Comparison of ENCODE assay signal across 8 cellular contexts in genomic region chr9:96686638-96687335, GRCh38. TPM values are rescaled to one million over a fixed set of nuclear protein-coding genes. Genes with fewer than 3 reads are reported as not detected.
A peak's percentile ranks its signal among the peaks of the same experiment; 100 is the strongest.
DNase-seq lines count a peak whose midpoint lies in the region; FAIRE-seq and TF ChIP-seq lines count a peak whose summit lies in the region.

No MANE protein-coding gene starts in this region.

- peak; percentile 22 for TF ChIP-seq CTCF in CD14-positive monocyte (IDR thresholded peaks at IDR 0.05)
- peak; percentile 57 to 73 (median 68) for TF ChIP-seq CTCF in H1 (IDR thresholded peaks at IDR 0.05; ENCODE audit: control extremely low read depth in 1 of 3, insufficient read depth in 1 of 3, low read depth in 1 of 3, low read length in 3 of 3)

- H3K18ac ChIP-seq in H1 (ENCODE audit: extremely low read depth, low read length) = peak overlapping the region; percentile 83; the same call in 1 of the 2 replicates

- no peaks in the 10 kb centered on the region for H3K4me1 ChIP-seq in H1 (replicated peaks in 1 of 4; ENCODE audit: control insufficient read depth in 3 of 4, insufficient read depth in 4 of 4, low read length in 3 of 4)

- TF ChIP-seq RAD21 in H1 (IDR thresholded peaks at IDR 0.05 in 1 of 2, conservative IDR thresholded peaks at IDR 0.05 in 1 of 2; ENCODE audit: low read depth in 2 of 2, low read length in 2 of 2) = peak; percentile 48 to 53

- peak in 1 of 2 experiments; percentile 83; a peak in 2 of 3 replicates for TF ChIP-seq POLR2A in H1 (IDR thresholded peaks at IDR 0.05; ENCODE audit: control extremely low read depth in 1 of 2, low read depth in 2 of 2, low read length in 2 of 2)

- DNase-seq in CD14-positive monocyte (ENCODE audit: low spot score) (peak; percentile 64), MG63 (peak; percentile 54), H1 (ENCODE audit: low read depth in 1 of 2, low spot score in 2 of 2) (peak; percentile 78 to 90), medulla oblongata (ENCODE audit: extremely low spot score) (peak; percentile 78), SKM-1 (lab: John Stamatoyannopoulos, UW; ENCODE audit: unreplicated experiment) (no peak), KBM-7 (no peak)
- DNase-seq in activated CD8-positive, alpha-beta memory T cell treated with anti-CD3 and anti-CD28 coated beads, Interleukin-2, amount 50 U/mL, for 1 hour (ENCODE audit: extremely low read depth) = peak; percentile 53
- peak; percentile 62 to 66 for DNase-seq in stimulated activated CD4-positive, alpha-beta T cell treated with anti-CD3 and anti-CD28 coated beads, Interleukin-4, amount 100 ng/mL, for 4 hours

- no peaks in the 10 kb centered on the region for H3K79me2 ChIP-seq in H1 (ENCODE audit: control insufficient read depth in 1 of 2, insufficient read depth in 2 of 2, low read length in 2 of 2)

- H3K9ac ChIP-seq in H1 (replicated peaks in 1 of 4; ENCODE audit: extremely low read depth in 1 of 4, low read depth in 3 of 4, low read length in 3 of 4) = peak overlapping the region in 3 of 4 experiments; percentile 51 to 74 (median 61); a peak in 6 of 7 replicates

- intact Hi-C loops in CD14-positive monocyte (cut with micrococcal nuclease) = no loop called here

- H3K4me2 ChIP-seq in H1 (ENCODE audit: insufficient read depth in 1 of 2, low read depth in 2 of 2, low read length in 2 of 2) = peak overlapping the region; percentile 78 to 91

- H4K20me1 ChIP-seq in H1 (replicated peaks in 1 of 2; ENCODE audit: control insufficient read depth in 1 of 2, insufficient read depth in 2 of 2, low read length in 2 of 2) = no peaks in the 10 kb centered on the region

- H2BK20ac ChIP-seq in H1 (ENCODE audit: low read length) = no peak overlapping the region

- H3K36me3 Mint-ChIP-seq in CD14-positive monocyte = no peaks in the 10 kb centered on the region

- no peak overlapping the region for H3K23ac ChIP-seq in H1 (ENCODE audit: insufficient read length)

- no peak overlapping the region for H2BK12ac ChIP-seq in H1 (ENCODE audit: low read depth, low read length)

- no peak overlapping the region for H2AK5ac ChIP-seq in H1 (ENCODE audit: low read depth, low read length)

- CTCF ChIA-PET in H1 (lab: Charles Lee; ENCODE audit: partially characterized antibody) = interaction anchor here (0.6 to 1.4 kb wide), 8 partner anchors 12 to 188 kb away, joined by 3 to 6 read pairs (median 4); no protein-coding TSS in a partner anchor

- H3K36me3 ChIP-seq in MG63 = no peaks in the 10 kb centered on the region
- H3K36me3 ChIP-seq in H1 (ENCODE audit: control insufficient read depth in 2 of 4, insufficient read depth in 4 of 4, low read length in 3 of 4) = no peaks in the 10 kb centered on the region; a peak in 1 of 8 replicates

- H3K4ac ChIP-seq in H1 (replicated peaks; ENCODE audit: insufficient read length, low read depth, low read length) = no peak overlapping the region

- H3K4me3 ChIP-seq in MG63 (peak overlapping the region; percentile 39), H1 (ENCODE audit: extremely low read depth in 1 of 4, insufficient read depth in 2 of 4, low read depth in 3 of 4, low read length in 4 of 4) (peak overlapping the region; percentile 79 to 86 (median 82))

- H3K23me2 ChIP-seq in H1 (ENCODE audit: low read depth, low read length) = peaks cover 4% of the 10 kb centered on the region; the same call in 1 of the 2 replicates

- H3K9me3 Mint-ChIP-seq in CD14-positive monocyte = peaks cover 12 to 46% (median 34%) of the 10 kb centered on the region in 7 donors

- peak overlapping the region; percentile 97 for H2AFZ ChIP-seq in H1 (ENCODE audit: low read length)

- H3K14ac ChIP-seq in H1 (ENCODE audit: insufficient read length) = no peak overlapping the region

- H3K9me3 ChIP-seq in MG63 (no peaks in the 10 kb centered on the region; the same call in 1 of the 2 replicates), H1 (ENCODE audit: insufficient read depth in 2 of 2, low read depth in 1 of 2, low read length in 1 of 2) (peaks cover 6% of the 10 kb centered on the region in 2 experiments; a peak in 3 of 4 replicates)

- peaks cover 2 to 13% (median 4%) of the 10 kb centered on the region in 3 donors for H3K27me3 Mint-ChIP-seq in CD14-positive monocyte (ENCODE audit: low read depth in 3 of 3)

- no peak overlapping the region for H3K56ac ChIP-seq in H1 (replicated peaks; ENCODE audit: insufficient read length, low read depth, low read length)

- H2BK5ac ChIP-seq in H1 (ENCODE audit: low read depth, low read length) = peak overlapping the region; percentile 49; the same call in 1 of the 2 replicates

- peak overlapping the region in 5 of 7 donors; percentile 50 to 86 (median 64) for H3K27ac Mint-ChIP-seq in CD14-positive monocyte

- H3K27me3 ChIP-seq in MG63 (no peaks in the 10 kb centered on the region), H1 (replicated peaks in 1 of 4; ENCODE audit: control insufficient read depth in 3 of 4, extremely low read depth in 1 of 4, insufficient read depth in 3 of 4, low read length in 3 of 4) (no peaks in the 10 kb centered on the region)

- no peaks in the 10 kb centered on the region for H3K79me1 ChIP-seq in H1 (ENCODE audit: low read depth, low read length)

- FAIRE-seq in H1 (lab: Jason Lieb, UNC) = peak; percentile 7

- no peak; a peak in 1 of 3 replicates for TF ChIP-seq EP300 in H1 (IDR thresholded peaks at IDR 0.05; ENCODE audit: borderline replicate concordance in 1 of 2, low read depth in 2 of 2, low read length in 2 of 2)

- H3K4me1 Mint-ChIP-seq in CD14-positive monocyte = peaks cover 4% of the 10 kb centered on the region

- 6% methylated on average over 30 of the region's 62 CpGs; no CpG with 5 or more reads in 1 of the 2 experiments for WGBS in H1 (ENCODE audit: extremely low coverage in 1 of 2, insufficient coverage in 1 of 2, insufficient read length in 1 of 2, insufficient replicate concordance in 2 of 2, low coverage in 1 of 2, low lambda C conversion rate in 2 of 2, missing lambda C conversion rate in 1 of 2), 2 experiments

- peak overlapping the region; percentile 93 for H4K8ac ChIP-seq in H1 (ENCODE audit: extremely low read depth, insufficient read depth, low read length)

- in situ Hi-C loops in KBM-7 (cut with MboI; ENCODE audit: low pct_unique_long_range_greater_than_20kb, low sequenced_read_pairs) = no loop called here

- H2BK120ac ChIP-seq in H1 (replicated peaks; ENCODE audit: low read depth, low read length) = peak overlapping the region; percentile 28

- H2BK15ac ChIP-seq in H1 (ENCODE audit: low read length) = peak overlapping the region; percentile 40; the same call in 1 of the 2 replicates

- H3K4me3 Mint-ChIP-seq in CD14-positive monocyte = peak overlapping the region; percentile 81 to 93

- POLR2A ChIA-PET in H1 (lab: Charles Lee; ENCODE audit: partially characterized antibody) = no interaction called here

- peak overlapping the region; percentile 80 for H4K5ac ChIP-seq in H1 (ENCODE audit: insufficient read length, low read depth, low read length)

- H4K91ac ChIP-seq in H1 (replicated peaks; ENCODE audit: insufficient read length, low read length) = no peak overlapping the region

- H3K27ac ChIP-seq in H1 (ENCODE audit: low read depth, low read length) = no peak overlapping the region; the same call in 1 of the 2 replicates

TF ChIP-seq in H1, 55 proteins besides CTCF, POLR2A, EP300 and RAD21 (continues in another document):
- peak; percentile 65 for TF ChIP-seq KDM4A (IDR thresholded peaks at IDR 0.05; ENCODE audit: low read depth, low read length, severe bottlenecking)
- no peak for TF ChIP-seq POU5F1 (IDR thresholded peaks at IDR 0.05; ENCODE audit: low read depth, low read length)
- peak; percentile 73 for TF ChIP-seq TAF7 (optimal IDR thresholded peaks at IDR 0.05; ENCODE audit: borderline replicate concordance, low read depth, low read length)
- peak; percentile 85 for TF ChIP-seq TBP (IDR thresholded peaks at IDR 0.05; ENCODE audit: low read depth, low read length)
- peak; percentile 63 for TF ChIP-seq POLR2AphosphoS5 (IDR thresholded peaks at IDR 0.05; ENCODE audit: low read depth, low read length)
- TF ChIP-seq ASH2L (IDR thresholded peaks at IDR 0.05; ENCODE audit: low read length) = peak; percentile 61
- no peak for TF ChIP-seq BACH1 (IDR thresholded peaks at IDR 0.05; ENCODE audit: low read length)
- TF ChIP-seq NANOG (IDR thresholded peaks at IDR 0.05; ENCODE audit: insufficient read depth, low read depth, low read length, poor library complexity, severe bottlenecking) = no peak
- peak; percentile 68 for TF ChIP-seq TEAD4 (IDR thresholded peaks at IDR 0.05; ENCODE audit: low read depth, low read length)
- peak; percentile 64 for TF ChIP-seq RBBP5 (IDR thresholded peaks at IDR 0.05; ENCODE audit: borderline replicate concordance, low read depth, low read length)
- TF ChIP-seq E2F6 (IDR thresholded peaks at IDR 0.05) = peak; percentile 79

RNA-seq across cellular contexts. Expression of gene PRXL2C, which starts 31.7 kb away (rescaled TPM):
- polyA plus RNA-seq in CD14-positive monocyte = 10 to 100 TPM in 1 of 2 donors, 1 to 10 TPM in 1; 9.2 to 14.6 TPM
- total RNA-seq in MG63 (2014; rRNA removed; shearing (Covaris generic); ENCODE audit: low replicate concordance) = 15.6 and 20.3 TPM in 2 replicates
- total RNA-seq in H1 (2021; fragmentation: NEBNext Ultra II Directional; extraction: Animal tissue kit (Norgen Biotek cat#: 25700)) = 7.3 and 8.3 TPM in 2 replicates
- 1.8 and 2.8 TPM in 2 replicates for polyA plus RNA-seq in H1 (2011; rRNA removed)
- polyA plus RNA-seq in H1 (2011; cell fraction: cytosol; rRNA removed) = 2.3 TPM
- 1.5 TPM for polyA plus RNA-seq in H1 (2011; cell fraction: nucleus; rRNA removed)
- polyA plus RNA-seq in H1 (2012, experiment 1 of 2) = 3.0 to 4.1 TPM (median 3.4 TPM) in 4 replicates
- polyA plus RNA-seq in H1 (2012, experiment 2 of 2) = 2.4 TPM
- polyA plus RNA-seq in H1 (2013, experiment 1 of 2) = 5.0 TPM
- polyA plus RNA-seq in H1 (2013, experiment 2 of 2) = 5.6 TPM
- 1.9 and 2.5 TPM in 2 replicates for polyA minus RNA-seq in H1 (2011; rRNA and poly(A)+ RNA removed)
- polyA minus RNA-seq in H1 (2011; cell fraction: cytosol; rRNA and poly(A)+ RNA removed) = 4.1 TPM
- polyA minus RNA-seq in H1 (2011; cell fraction: nucleus; rRNA and poly(A)+ RNA removed) = 2.9 TPM

Comparison
In these comparisons a context has a peak if more than half of its experiments do, and no peak if none do; other contexts are left out.
1. DNase-seq: peak in CD14-positive monocyte (single experiment), MG63 (single experiment), activated CD8-positive, alpha-beta memory T cell treated with anti-CD3 and anti-CD28 coated beads, Interleukin-2, amount 50 U/mL, for 1 hour (single experiment), H1 (2 of 2), medulla oblongata (single experiment) and stimulated activated CD4-positive, alpha-beta T cell treated with anti-CD3 and anti-CD28 coated beads, Interleukin-4, amount 100 ng/mL, for 4 hours (2 of 2); none in SKM-1 (single experiment) and KBM-7 (single experiment).